In the genomic region with DNA sequence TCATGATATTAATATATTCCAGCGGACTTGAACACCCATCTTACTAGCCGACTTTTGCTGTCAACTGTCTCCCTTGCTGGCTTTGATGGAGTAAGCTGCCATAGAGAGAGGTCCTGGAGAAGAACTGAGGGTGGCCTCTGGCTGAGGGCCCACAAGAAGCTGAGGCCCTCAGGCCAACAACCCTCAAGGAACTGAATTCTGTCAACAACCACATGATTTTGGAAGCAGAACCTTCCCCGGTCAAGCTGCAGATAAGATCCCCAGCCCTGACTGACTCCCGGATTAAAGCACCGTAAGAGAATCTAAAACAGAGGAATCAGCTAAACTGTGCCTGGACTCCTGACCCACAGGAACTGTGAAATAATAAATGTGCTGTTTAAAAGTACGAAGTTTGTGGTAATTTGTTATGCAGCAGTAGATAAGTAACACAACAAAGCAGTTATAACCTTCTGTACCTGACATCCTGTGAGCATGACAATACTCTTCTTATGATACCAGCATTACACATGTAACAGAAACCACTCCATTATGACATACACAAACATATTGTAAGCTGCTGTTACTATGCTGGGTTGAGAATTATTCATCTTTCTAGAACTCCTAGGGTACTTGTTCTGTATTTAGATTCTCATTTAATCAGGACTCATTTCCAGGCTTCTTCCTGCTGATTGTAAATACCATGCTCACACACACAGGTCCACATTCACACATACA, we compare ENCODE assay signal across 14 cellular contexts.
"Had no signal": no experiment of that assay in that cellular context is flagged by ENCODE, and none has a peak within 500 bp of the region (broad histone marks: within the 10 kb centered on the region; RNA-seq: fewer than 3 reads in every experiment).

No MANE protein-coding gene starts in this region.

- H3K9me3 Mint-ChIP-seq: activated naive CD4-positive, alpha-beta T cell treated with anti-CD3 and anti-CD28 coated beads, Interleukin-2, amount 50 U/mL, for 72 hours; natural killer cell treated with Interleukin-12 subunit alpha and Interleukin-12 subunit beta and Interleukin-15 and Interleukin-18, amount 100 ng/mL, for 72 hours had no signal

- H3K36me3 Mint-ChIP-seq: activated naive CD4-positive, alpha-beta T cell treated with anti-CD3 and anti-CD28 coated beads, Interleukin-2, amount 50 U/mL, for 72 hours had no signal

- H3K36me3 ChIP-seq: pancreas, vagina had no signal

- ATAC-seq: esophagus mucosa; left colon; natural killer cell treated with Interleukin-12 subunit alpha and Interleukin-12 subunit beta and Interleukin-15 and Interleukin-18, amount 100 ng/mL, for 72 hours; pancreas had no signal

- H3K4me3 ChIP-seq: dorsolateral prefrontal cortex, lung, pancreas, vagina had no signal

- H3K27ac ChIP-seq: dorsolateral prefrontal cortex, pancreas, vagina had no signal

- H3K4me3 Mint-ChIP-seq: natural killer cell treated with Interleukin-12 subunit alpha and Interleukin-12 subunit beta and Interleukin-15 and Interleukin-18, amount 100 ng/mL, for 72 hours had no signal

- FAIRE-seq: pancreas had no signal

- H3K9me3 ChIP-seq: pancreas, vagina had no signal

- H3K27ac Mint-ChIP-seq: natural killer cell treated with Interleukin-12 subunit alpha and Interleukin-12 subunit beta and Interleukin-15 and Interleukin-18, amount 100 ng/mL, for 72 hours had no signal

- DNase-seq: activated CD8-positive, alpha-beta memory T cell treated with anti-CD3 and anti-CD28 coated beads for 24 hours; activated effector memory CD4-positive, alpha-beta T cell treated with Interleukin-2 at 50 U/mL for 16 hours; anterior cingulate cortex; dorsolateral prefrontal cortex; left colon; pancreas; stimulated activated CD4-positive, alpha-beta T cell treated with anti-CD3 and anti-CD28 coated beads, Interleukin-4, amount 100 ng/mL, for 1 hour; stimulated activated CD8-positive, alpha-beta memory T cell treated with anti-CD3 and anti-CD28 coated beads, Interleukin-4, amount 100 ng/mL, for 48 hours; T-helper 9 cell had no signal

- H3K27me3 ChIP-seq: pancreas, vagina had no signal
